ENCODE assay signal across 8 cellular contexts in genomic region chr17:68777243-68777855, GRCh38.
DNase-seq lines count a peak whose midpoint lies in the region; ATAC-seq, FAIRE-seq and TF ChIP-seq lines count a peak whose summit lies in the region.

No MANE protein-coding gene starts in this region.

- peaks cover 23% of the 10 kb centered on the region for H3K4me1 Mint-ChIP-seq in Calu3 (ENCODE audit: low read depth, unreplicated experiment)

- peak overlapping the region; percentile 42 for H3K27ac Mint-ChIP-seq in Calu3 (ENCODE audit: unreplicated experiment)

- intact Hi-C loops in Calu3 (cut with micrococcal nuclease; ENCODE audit: unreplicated experiment) = loop anchor here (1.0 to 10.0 kb wide), 5 partner anchors 130 to 747 kb away; no protein-coding TSS in a partner anchor
- intact Hi-C loops in ascending aorta (cut with DNase I) = loop anchor here (1.0 kb wide), 1 partner anchor 469 kb away; no protein-coding TSS in a partner anchor
- intact Hi-C loops in left ventricle myocardium superior (cut with micrococcal nuclease) = loop anchor here (5.0 to 10.0 kb wide), 2 partner anchors 187 to 460 kb away; no protein-coding TSS in a partner anchor
- intact Hi-C loops in prostate gland (cut with DNase I) = loop anchor here (5.0 kb wide), 2 partner anchors 195 to 460 kb away; no protein-coding TSS in a partner anchor

- peak; percentile 59 for DNase-seq in Calu3
- DNase-seq in H54 (ENCODE audit: insufficient read length, low spot score) = no peak
- peak; percentile 27 to 63 for DNase-seq in NCI-H524 (lab: John Stamatoyannopoulos, UW)
- peak in 1 of 2 donors; percentile 79 for DNase-seq in ascending aorta (ENCODE audit: low spot score in 2 of 2)
- peak; percentile 54 for DNase-seq in left ventricle myocardium superior
- DNase-seq in prostate gland (ENCODE audit: low spot score) = peak; percentile 32
- DNase-seq in activated T-cell treated with anti-CD3 and anti-CD28 coated beads for 4 hours = no peak

- no peaks in the 10 kb centered on the region for H3K36me3 Mint-ChIP-seq in Calu3 (ENCODE audit: insufficient read depth, unreplicated experiment)

- H3K27me3 Mint-ChIP-seq in Calu3 (ENCODE audit: unreplicated experiment) = no peaks in the 10 kb centered on the region

- FAIRE-seq in H54 (lab: Jason Lieb, UNC) = peak; percentile 94

- H3K9me3 ChIP-seq in ascending aorta (no peaks in the 10 kb centered on the region), prostate gland (no peaks in the 10 kb centered on the region)

- WGBS in prostate gland = 32% methylated on average over 5 of the region's 5 CpGs

- H3K4me3 ChIP-seq in ascending aorta (no peak overlapping the region), prostate gland (no peak overlapping the region)

- H3K4me1 ChIP-seq in ascending aorta (peaks cover 0 to 5% of the 10 kb centered on the region in 2 donors), prostate gland (replicated peaks) (no peaks in the 10 kb centered on the region)

- H3K27ac ChIP-seq in ascending aorta (no peak overlapping the region), prostate gland (no peak overlapping the region)

- H3K4me3 Mint-ChIP-seq in Calu3 (ENCODE audit: low read depth, unreplicated experiment) = no peak overlapping the region

- no peaks in the 10 kb centered on the region for H3K36me3 ChIP-seq in ascending aorta
- H3K36me3 ChIP-seq in prostate gland = no peaks in the 10 kb centered on the region

- TF ChIP-seq CTCF in Calu3 (IDR thresholded peaks at IDR 0.05; ENCODE audit: unreplicated experiment) = peak; percentile 56
- TF ChIP-seq CTCF in ascending aorta (IDR thresholded peaks at IDR 0.05) = peak; percentile 42 to 68 (median 66)
- TF ChIP-seq CTCF in prostate gland (IDR thresholded peaks at IDR 0.05) = peak in 3 of 4 experiments; percentile 68 to 72 (median 70)

- ATAC-seq in left ventricle myocardium superior (peak; percentile 81), HG03342 (IDR thresholded peaks at IDR 0.05; ENCODE audit: unreplicated experiment) (no peak)

- TF ChIP-seq POLR2A in H54 (IDR thresholded peaks at IDR 0.05; ENCODE audit: low read depth, low read length) (no peak), prostate gland (IDR thresholded peaks at IDR 0.05) (no peak)

- H3K9me3 Mint-ChIP-seq in Calu3 (ENCODE audit: low read depth, unreplicated experiment) = no peaks in the 10 kb centered on the region

- H3K27me3 ChIP-seq in ascending aorta (no peaks in the 10 kb centered on the region), prostate gland (replicated peaks; ENCODE audit: insufficient read depth) (no peaks in the 10 kb centered on the region)

- CTCF ChIA-PET in Calu3 (lab: Charles Lee) = no interaction called here

- BruUV-seq in Calu3 (replicated peaks; lab: Mats Ljungman, UMichigan) = no TSS peak

Comparison
In these comparisons a context has a peak if more than half of its experiments do, and no peak if none do; other contexts are left out.
1. DNase-seq: peak in Calu3 (single experiment), NCI-H524 (2 of 2), left ventricle myocardium superior (single experiment) and prostate gland (single experiment); none in H54 (single experiment) and activated T-cell treated with anti-CD3 and anti-CD28 coated beads for 4 hours (single experiment).
2. Peak in every context shown above with its lines, with median percentiles within 50 percentile points of each other: CTCF ChIP-seq.